8 cellular contexts compared by ENCODE assay signal in the genomic region with DNA sequence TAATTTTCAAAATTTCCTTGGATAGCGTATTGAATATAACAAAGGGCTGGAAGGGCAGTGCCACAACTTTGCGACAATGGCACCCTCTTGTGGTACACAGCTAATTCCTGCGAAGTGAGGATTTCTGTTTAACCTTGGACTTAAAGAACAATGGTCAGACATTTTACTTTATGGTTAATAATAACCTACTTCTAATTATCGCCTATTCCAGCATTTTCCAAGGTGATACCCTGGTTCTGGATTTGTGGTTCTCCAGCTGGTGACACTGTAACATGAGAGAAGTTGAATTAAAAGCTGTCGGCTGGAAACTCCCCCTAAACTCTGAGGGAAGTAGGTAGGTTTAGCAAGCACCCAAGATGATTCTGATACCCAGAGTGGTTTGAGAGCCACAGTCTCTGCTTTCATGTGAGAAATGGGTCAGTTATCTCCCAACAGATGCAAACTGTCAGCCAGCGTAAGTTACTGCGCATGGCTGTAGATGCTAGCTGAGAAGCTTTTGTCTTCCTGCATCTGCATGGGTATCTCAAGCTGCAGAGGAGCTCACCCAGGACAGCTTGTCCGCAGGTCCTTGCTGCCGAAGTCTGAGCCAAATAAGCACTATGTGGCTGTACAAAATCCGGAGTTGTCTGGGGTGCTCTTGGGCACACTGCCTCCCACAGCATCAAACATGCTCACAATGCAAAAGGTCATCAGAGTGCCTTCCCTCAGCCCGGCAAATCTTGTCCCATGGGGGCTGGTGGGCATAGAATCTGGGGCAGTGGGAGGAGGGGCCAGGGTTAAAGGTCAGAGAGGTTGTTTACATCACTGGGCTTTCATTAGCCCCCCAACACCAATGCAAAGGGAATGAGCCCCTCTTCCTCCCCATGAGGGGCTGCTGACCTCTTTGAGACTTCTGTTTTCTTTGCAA. TPM values are rescaled to one million over a fixed set of nuclear protein-coding genes. Genes with fewer than 3 reads are reported as not detected.
DNase-seq lines count a peak whose midpoint lies in the region; TF ChIP-seq lines count a peak whose summit lies in the region.

No MANE protein-coding gene starts in this region.

- H3K4me3 Mint-ChIP-seq in brain, result peak overlapping the region in 3 of 5 experiments; percentile 11 to 82 (median 42)

- no peaks in the 10 kb centered on the region for H3K9me3 ChIP-seq in SK-N-MC (ENCODE audit: low read depth, low read length)

- peaks cover 37% of the 10 kb centered on the region for H3K4me1 Mint-ChIP-seq in brain

- peak; percentile 68 for DNase-seq in AG08395 (ENCODE audit: low spot score)
- peak; percentile 46 for DNase-seq in LNCaP clone FGC (ENCODE audit: low read depth)
- peak; percentile 48 for DNase-seq in SK-N-MC (ENCODE audit: low read depth, low spot score)
- peak; percentile 45 for DNase-seq in iPS-NIHi7 (ENCODE audit: extremely low spot score)
- DNase-seq in stimulated activated CD4-positive, alpha-beta T cell treated with anti-CD3 and anti-CD28 coated beads, Interleukin-2, amount 100 ng/mL, for 24 hours, result peak; percentile 57 to 63
- DNase-seq in GM19238 (ENCODE audit: insufficient read length, low spot score), result no peak

- H3K4me3 ChIP-seq in LNCaP clone FGC (ENCODE audit: low read depth, low read length) (no peak overlapping the region), SK-N-MC (no peak overlapping the region)

- H3K9me3 Mint-ChIP-seq in brain, result no peaks in the 10 kb centered on the region

- H3K36me3 Mint-ChIP-seq in brain, result no peaks in the 10 kb centered on the region

- peak overlapping the region in 4 of 5 experiments; percentile 48 to 90 (median 77) for H3K27ac Mint-ChIP-seq in brain

- no peak overlapping the region for H3K9ac ChIP-seq in SK-N-MC (ENCODE audit: insufficient read length)

- TF ChIP-seq CTCF in GM12874 (IDR thresholded peaks at IDR 0.05; ENCODE audit: insufficient read depth, low read depth, low read length) (peak; percentile 60), LNCaP clone FGC (IDR thresholded peaks at IDR 0.05; ENCODE audit: control insufficient read depth, extremely low read depth, insufficient read depth) (peak; percentile 83), brain (conservative IDR thresholded peaks at IDR 0.05) (peak; percentile 96)

- H3K27me3 Mint-ChIP-seq in brain, result peaks cover 16% of the 10 kb centered on the region

- H3K36me3 ChIP-seq in SK-N-MC (ENCODE audit: insufficient read depth, low read length), result no peaks in the 10 kb centered on the region

- no peak overlapping the region for H3K27ac ChIP-seq in SK-N-MC

RNA-seq across cellular contexts. Expression of gene CHSY1, which starts 6.6 kb away (rescaled TPM):
- polyA plus RNA-seq in brain (ENCODE audit: insufficient read depth, low read depth, low replicate concordance), result 23.9 TPM

RNA-seq across cellular contexts. Expression of gene SELENOS, which starts 18.8 kb away (rescaled TPM):
- 50.0 TPM for polyA plus RNA-seq in brain (ENCODE audit: insufficient read depth, low read depth, low replicate concordance)

RNA-seq across cellular contexts. Expression of gene SNRPA1, which starts 36.6 kb away (rescaled TPM):
- 46.6 TPM for polyA plus RNA-seq in brain (ENCODE audit: insufficient read depth, low read depth, low replicate concordance)
